In the genomic region with DNA sequence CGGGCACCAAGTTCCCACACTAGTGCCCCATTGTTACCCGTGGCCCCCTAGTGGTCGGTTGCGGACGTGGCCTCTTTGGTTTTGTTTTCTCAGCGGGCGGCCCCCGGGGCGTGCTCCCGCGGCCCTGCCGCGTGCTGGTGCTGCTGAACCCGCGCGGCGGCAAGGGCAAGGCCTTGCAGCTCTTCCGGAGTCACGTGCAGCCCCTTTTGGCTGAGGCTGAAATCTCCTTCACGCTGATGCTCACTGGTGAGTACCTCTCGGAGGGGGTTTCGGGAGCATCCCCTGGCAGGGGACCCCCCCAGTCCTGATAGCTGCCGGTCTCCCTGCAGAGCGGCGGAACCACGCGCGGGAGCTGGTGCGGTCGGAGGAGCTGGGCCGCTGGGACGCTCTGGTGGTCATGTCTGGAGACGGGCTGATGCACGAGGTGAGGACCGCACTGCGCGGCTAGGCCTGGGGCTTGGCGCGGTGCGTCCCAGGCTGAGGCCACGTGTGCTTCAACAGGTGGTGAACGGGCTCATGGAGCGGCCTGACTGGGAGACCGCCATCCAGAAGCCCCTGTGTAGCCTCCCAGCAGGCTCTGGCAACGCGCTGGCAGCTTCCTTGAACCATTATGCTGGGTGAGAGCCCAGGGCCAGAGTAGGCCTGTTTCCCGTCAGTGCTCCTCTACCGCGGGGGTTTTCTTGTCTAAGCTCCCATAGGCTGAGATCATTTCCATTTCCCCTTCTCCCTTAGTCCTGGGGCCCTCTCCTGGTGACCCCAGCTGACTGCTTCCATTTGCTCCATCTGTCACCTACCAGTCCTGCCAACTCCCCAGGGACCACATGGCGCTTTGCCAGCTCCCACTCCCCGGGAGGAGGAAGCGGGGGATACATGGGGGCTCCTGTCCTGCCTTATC, we compare ENCODE assay signal across 8 cellular contexts. TPM values are rescaled to one million over a fixed set of nuclear protein-coding genes. Genes with fewer than 3 reads are reported as not detected.
DNase-seq lines count a peak whose midpoint lies in the region; ATAC-seq and TF ChIP-seq lines count a peak whose summit lies in the region.

No MANE protein-coding gene starts in this region.

- H3K4me1 Mint-ChIP-seq in activated T-helper 1 cell treated with anti-CD3 and anti-CD28 coated beads, Interleukin-12 subunit alpha, Interleukin-12 subunit beta, Interleukin-2, Interleukin-4 antibody, amounts not matched to agents 30 ng/mL and 10 ng/mL and 1 ng/mL, durations not matched to agents 14 hours and 24 hours and 36 hours (ENCODE audit: low read depth): peaks cover 5% of the 10 kb centered on the region

- H3K27ac Mint-ChIP-seq in activated T-helper 1 cell treated with anti-CD3 and anti-CD28 coated beads, Interleukin-12 subunit alpha, Interleukin-12 subunit beta, Interleukin-2, Interleukin-4 antibody, amounts not matched to agents 30 ng/mL and 10 ng/mL and 1 ng/mL, durations not matched to agents 14 hours and 24 hours and 36 hours: no peak overlapping the region

- peak overlapping the region; percentile 80 for H3K4me3 ChIP-seq in thoracic aorta

- peaks cover 2% of the 10 kb centered on the region for H3K36me3 Mint-ChIP-seq in activated T-helper 1 cell treated with anti-CD3 and anti-CD28 coated beads, Interleukin-12 subunit alpha, Interleukin-12 subunit beta, Interleukin-2, Interleukin-4 antibody, amounts not matched to agents 30 ng/mL and 10 ng/mL and 1 ng/mL, durations not matched to agents 14 hours and 24 hours and 36 hours (ENCODE audit: low read depth)

- peaks cover 13 to 37% of the 10 kb centered on the region in 2 donors for H3K4me1 ChIP-seq in thoracic aorta (ENCODE audit: control insufficient read depth in 1 of 2, low read depth in 2 of 2)

- ATAC-seq in omental fat pad (ENCODE audit: low FRiP score): no peak
- peak; percentile 11 for ATAC-seq in thoracic aorta (ENCODE audit: insufficient number of reproducible peaks, low FRiP score, low read depth)
- ATAC-seq in GM21390 (IDR thresholded peaks at IDR 0.05; ENCODE audit: unreplicated experiment): no peak

- TF ChIP-seq CTCF in omental fat pad (IDR thresholded peaks at IDR 0.05): peak in 2 of 3 donors; percentile 57 to 59
- peak; percentile 91 for TF ChIP-seq CTCF in thoracic aorta (IDR thresholded peaks at IDR 0.05)

- H3K4me3 Mint-ChIP-seq in activated T-helper 1 cell treated with anti-CD3 and anti-CD28 coated beads, Interleukin-12 subunit alpha, Interleukin-12 subunit beta, Interleukin-2, Interleukin-4 antibody, amounts not matched to agents 30 ng/mL and 10 ng/mL and 1 ng/mL, durations not matched to agents 14 hours and 24 hours and 36 hours: peak overlapping the region; percentile 75

- no peaks in the 10 kb centered on the region for H3K27me3 ChIP-seq in thoracic aorta (replicated peaks; ENCODE audit: insufficient read depth)

- H3K9me3 ChIP-seq in thoracic aorta: no peaks in the 10 kb centered on the region

- peak overlapping the region in 1 of 2 donors; percentile 89 for H3K27ac ChIP-seq in thoracic aorta

- H3K27me3 Mint-ChIP-seq in activated T-helper 1 cell treated with anti-CD3 and anti-CD28 coated beads, Interleukin-12 subunit alpha, Interleukin-12 subunit beta, Interleukin-2, Interleukin-4 antibody, amounts not matched to agents 30 ng/mL and 10 ng/mL and 1 ng/mL, durations not matched to agents 14 hours and 24 hours and 36 hours (ENCODE audit: insufficient read depth): peaks cover 6% of the 10 kb centered on the region

- DNase-seq in COLO829 (ENCODE audit: low spot score) (peak; percentile 82), HUDEP-2 (lab: John Stamatoyannopoulos, UW; ENCODE audit: unreplicated experiment in 76 of 76) (peak in 73 of 76 experiments; percentile 48 to 95 (median 85)), RPMI8226 (peak; percentile 92), fibroblast of peridontal ligament (ENCODE audit: extremely low read depth) (peak; percentile 79), omental fat pad (ENCODE audit: low spot score) (peak; percentile 85), thoracic aorta (ENCODE audit: low spot score) (peak; percentile 52)
- DNase-seq in activated T-helper 1 cell treated with anti-CD3 and anti-CD28 coated beads, Interleukin-12 subunit alpha, Interleukin-12 subunit beta, Interleukin-2, Interleukin-4 antibody, amounts not matched to agents 30 ng/mL and 10 ng/mL and 1 ng/mL, durations not matched to agents 14 hours and 24 hours and 36 hours (ENCODE audit: low spot score): peak; percentile 78

- intact Hi-C loops in activated T-helper 1 cell treated with anti-CD3 and anti-CD28 coated beads, Interleukin-12 subunit alpha, Interleukin-12 subunit beta, Interleukin-2, Interleukin-4 antibody, amounts not matched to agents 30 ng/mL and 10 ng/mL and 1 ng/mL, durations not matched to agents 14 hours and 24 hours and 36 hours (cut with micrococcal nuclease): loop anchor here (1.0 to 10.0 kb wide), 3 partner anchors 83 to 313 kb away; partner anchors contain the start of genes EXOC7 and SRP68

- peaks cover 6% of the 10 kb centered on the region for H3K36me3 ChIP-seq in thoracic aorta

- H3K9me3 Mint-ChIP-seq in activated T-helper 1 cell treated with anti-CD3 and anti-CD28 coated beads, Interleukin-12 subunit alpha, Interleukin-12 subunit beta, Interleukin-2, Interleukin-4 antibody, amounts not matched to agents 30 ng/mL and 10 ng/mL and 1 ng/mL, durations not matched to agents 14 hours and 24 hours and 36 hours: no peaks in the 10 kb centered on the region

RNA-seq across cellular contexts. Expression of gene SPHK1, which starts 1.7 kb away (rescaled TPM):
- total RNA-seq in activated T-helper 1 cell treated with anti-CD3 and anti-CD28 coated beads, Interleukin-12 subunit alpha, Interleukin-12 subunit beta, Interleukin-2, Interleukin-4 antibody, amounts not matched to agents 30 ng/mL and 10 ng/mL and 1 ng/mL, durations not matched to agents 14 hours and 24 hours and 36 hours: 16.5 and 17.8 TPM in 2 replicates
- 100 to 1,000 TPM in 1 of 4 donors, 10 to 100 TPM in 2, 1 to 10 TPM in 1; 8.7 to 107 (median 17.5) TPM for total RNA-seq in omental fat pad
- 10 to 100 TPM; 46.8 to 47.4 TPM for total RNA-seq in thoracic aorta

RNA-seq across cellular contexts. Expression of gene PRPSAP1, which starts 32.4 kb away (rescaled TPM):
- total RNA-seq in activated T-helper 1 cell treated with anti-CD3 and anti-CD28 coated beads, Interleukin-12 subunit alpha, Interleukin-12 subunit beta, Interleukin-2, Interleukin-4 antibody, amounts not matched to agents 30 ng/mL and 10 ng/mL and 1 ng/mL, durations not matched to agents 14 hours and 24 hours and 36 hours: 41.2 and 44.0 TPM in 2 replicates
- 10 to 100 TPM; 31.3 to 80.4 (median 53.7) TPM for total RNA-seq in omental fat pad
- 10 to 100 TPM; 57.8 to 83.9 TPM for total RNA-seq in thoracic aorta
